In genomic region chr6:170289971-170290305, GRCh38 we compare ENCODE assay signal across 9 cellular contexts. TPM values are rescaled to one million over a fixed set of nuclear protein-coding genes. Genes with fewer than 3 reads are reported as not detected.
A peak's percentile ranks its signal among the peaks of the same experiment; 100 is the strongest.
DNase-seq lines count a peak whose midpoint lies in the region; ATAC-seq, FAIRE-seq and TF ChIP-seq lines count a peak whose summit lies in the region.
"Had no signal": no experiment of that assay in that cellular context is flagged by ENCODE, and none has a peak within 500 bp of the region (broad histone marks: within the 10 kb centered on the region; RNA-seq: fewer than 3 reads in every experiment).

No MANE protein-coding gene starts in this region.

- intact Hi-C loops in OCI-LY7 (cut with micrococcal nuclease; ENCODE audit: unreplicated experiment), result loop anchor here (5.0 to 10.0 kb wide), 2 partner anchors 458 to 495 kb away; no protein-coding TSS in a partner anchor

- no peak for ATAC-seq in activated naive CD8-positive, alpha-beta T cell treated with anti-CD3 and anti-CD28 coated beads, Interleukin-2, amount 10 ng/mL, durations not matched to agents 7 days and 5 days (ENCODE audit: low read depth)

- dilution Hi-C loops in keratinocyte (cut with MboI; ENCODE audit: extremely low pct_ligation_motif_present, low sequenced_read_pairs), result no loop called here

- H3K9me3 Mint-ChIP-seq in activated naive CD8-positive, alpha-beta T cell treated with anti-CD3 and anti-CD28 coated beads, Interleukin-2, amount 10 ng/mL, durations not matched to agents 7 days and 5 days, result no peaks in the 10 kb centered on the region

- no peak for FAIRE-seq in keratinocyte (lab: Jason Lieb, UNC)
- FAIRE-seq: RCC 7860 had no signal

- CTCF ChIA-PET in OCI-LY7 (lab: Charles Lee; ENCODE audit: unreplicated experiment), result no interaction called here

- H3K27ac ChIP-seq in keratinocyte (ENCODE audit: control insufficient read depth, insufficient read depth, low read length) (peak overlapping the region; percentile 52), temporal lobe (ENCODE audit: low read depth, low read length) (peak overlapping the region; percentile 61), OCI-LY7 (ENCODE audit: low read depth, low read length, poor library complexity, severe bottlenecking) (no peak overlapping the region)

- H3K27me3 Mint-ChIP-seq in activated naive CD8-positive, alpha-beta T cell treated with anti-CD3 and anti-CD28 coated beads, Interleukin-2, amount 10 ng/mL, durations not matched to agents 7 days and 5 days, result peaks cover 35% of the 10 kb centered on the region

- peaks cover 10% of the 10 kb centered on the region for H3K36me3 Mint-ChIP-seq in activated naive CD8-positive, alpha-beta T cell treated with anti-CD3 and anti-CD28 coated beads, Interleukin-2, amount 10 ng/mL, durations not matched to agents 7 days and 5 days

- POLR2A ChIA-PET in activated naive CD8-positive, alpha-beta T cell treated with anti-CD3 and anti-CD28 coated beads, Interleukin-2, amount 10 ng/mL, durations not matched to agents 7 days and 5 days (lab: Charles Lee), result interaction anchor here (1.2 to 5.1 kb wide), 5 partner anchors 10 to 588 kb away, joined by 3 to 35 read pairs (median 17); partner anchors contain the start of genes C6orf120 and WDR27
- POLR2A ChIA-PET in OCI-LY7 (lab: Charles Lee), result no interaction called here

- no peaks in the 10 kb centered on the region for H3K9me3 ChIP-seq in keratinocyte (ENCODE audit: control insufficient read depth, low read depth, low read length)
- no peaks in the 10 kb centered on the region for H3K9me3 ChIP-seq in OCI-LY7 (ENCODE audit: low read length)

- H3K36me3 ChIP-seq in keratinocyte (ENCODE audit: control insufficient read depth in 2 of 2, extremely low read depth in 1 of 2, insufficient read depth in 2 of 2, low read length in 2 of 2), result peaks cover 15 to 20% of the 10 kb centered on the region in 2 experiments
- H3K36me3 ChIP-seq in OCI-LY7 (ENCODE audit: insufficient read depth, low read length), result no peaks in the 10 kb centered on the region

- DNase-seq in NCI-H146 (lab: John Stamatoyannopoulos, UW) (peak; percentile 73), NCI-H146 treated with DMSO at 0.1 percent for 48 hours (lab: John Stamatoyannopoulos, UW; ENCODE audit: unreplicated experiment) (no peak), keratinocyte (ENCODE audit: low read depth, low spot score) (no peak), GOT3 (lab: John Stamatoyannopoulos, UW) (no peak), NCI-H2029 (lab: John Stamatoyannopoulos, UW) (no peak), OCI-LY7 (ENCODE audit: low spot score) (no peak)
- peak; percentile 63 for DNase-seq in activated naive CD8-positive, alpha-beta T cell treated with anti-CD3 and anti-CD28 coated beads, Interleukin-2, amount 10 ng/mL, durations not matched to agents 7 days and 5 days

- H3K4me1 ChIP-seq in keratinocyte (ENCODE audit: control insufficient read depth, extremely low read depth, insufficient read depth, low read length) (peaks cover 39% of the 10 kb centered on the region), OCI-LY7 (ENCODE audit: insufficient read depth, low read length, poor library complexity, severe bottlenecking) (no peaks in the 10 kb centered on the region)

- TF ChIP-seq CTCF in keratinocyte (optimal IDR thresholded peaks at IDR 0.05 in 1 of 3, IDR thresholded peaks at IDR 0.05 in 1 of 3, conservative IDR thresholded peaks at IDR 0.05 in 1 of 3; ENCODE audit: extremely low read depth in 1 of 3, insufficient read depth in 2 of 3, low read length in 3 of 3) (no peak), OCI-LY7 (conservative IDR thresholded peaks at IDR 0.05; ENCODE audit: low read length) (no peak)

- peak overlapping the region; percentile 79 for H3K9ac ChIP-seq in keratinocyte (ENCODE audit: control insufficient read depth, extremely low read depth, insufficient read depth, low read length)

- peaks cover 32% of the 10 kb centered on the region for H3K4me1 Mint-ChIP-seq in activated naive CD8-positive, alpha-beta T cell treated with anti-CD3 and anti-CD28 coated beads, Interleukin-2, amount 10 ng/mL, durations not matched to agents 7 days and 5 days

- H3K4me3 ChIP-seq in keratinocyte (ENCODE audit: control insufficient read depth in 2 of 3, extremely low read depth in 1 of 3, insufficient read depth in 2 of 3, low read depth in 1 of 3, low read length in 3 of 3), result peak overlapping the region; percentile 72 to 92 (median 81)
- no peak overlapping the region for H3K4me3 ChIP-seq in OCI-LY7 (ENCODE audit: low read depth, low read length, poor library complexity, severe bottlenecking)

- peak overlapping the region; percentile 84 for H3K27ac Mint-ChIP-seq in activated naive CD8-positive, alpha-beta T cell treated with anti-CD3 and anti-CD28 coated beads, Interleukin-2, amount 10 ng/mL, durations not matched to agents 7 days and 5 days

- no peaks in the 10 kb centered on the region for H3K9me2 ChIP-seq in OCI-LY7 (ENCODE audit: insufficient read depth, low read length)

- H4K20me1 ChIP-seq in keratinocyte (ENCODE audit: control insufficient read depth, extremely low read depth, insufficient read depth, low read length), result peaks cover 8% of the 10 kb centered on the region
- 0 out of 2 replicates have a peak, but pooled peaks cover 5% of the 10 kb centered on the region for H4K20me1 ChIP-seq in OCI-LY7 (ENCODE audit: insufficient read depth, low read length)

- BruUV-seq in OCI-LY7 (replicated peaks; lab: Mats Ljungman, UMichigan), result no TSS peak

- peak overlapping the region; percentile 87 for H3K4me3 Mint-ChIP-seq in activated naive CD8-positive, alpha-beta T cell treated with anti-CD3 and anti-CD28 coated beads, Interleukin-2, amount 10 ng/mL, durations not matched to agents 7 days and 5 days

- no peaks in the 10 kb centered on the region for H3K27me3 ChIP-seq in keratinocyte (ENCODE audit: control insufficient read depth, extremely low read depth, insufficient read depth, low read length)

- H3K4me2 ChIP-seq in keratinocyte (ENCODE audit: control insufficient read depth, extremely low read depth, insufficient read depth, low read depth, low read length), result peak overlapping the region; percentile 48
- H3K4me2 ChIP-seq in OCI-LY7 (ENCODE audit: low read length), result no peak overlapping the region

- H3K9me1 ChIP-seq in keratinocyte (ENCODE audit: control insufficient read depth, extremely low read depth, insufficient read depth, low read length), result no peaks in the 10 kb centered on the region

- H2AFZ ChIP-seq in keratinocyte (ENCODE audit: control insufficient read depth, low read length) (no peak overlapping the region), OCI-LY7 (ENCODE audit: low read length) (no peak overlapping the region)

- peaks cover 39% of the 10 kb centered on the region for H3K79me2 ChIP-seq in keratinocyte (ENCODE audit: control insufficient read depth, insufficient read depth, low read length)
- H3K79me2 ChIP-seq in OCI-LY7 (ENCODE audit: insufficient read depth, low read depth, low read length), result no peaks in the 10 kb centered on the region

RNA-seq across cellular contexts. Expression of gene DLL1, which starts 0.9 kb away (rescaled TPM):
- total RNA-seq in activated naive CD8-positive, alpha-beta T cell treated with anti-CD3 and anti-CD28 coated beads, Interleukin-2, amount 10 ng/mL, durations not matched to agents 7 days and 5 days, result 10 to 100 TPM; 15.2 to 15.8 TPM
- 6.5 to 14.2 TPM (median 8.2 TPM) in 3 replicates for polyA plus RNA-seq in keratinocyte
- 2.7 TPM for polyA plus RNA-seq in keratinocyte (2011; ENCODE audit: low read depth)
- polyA plus RNA-seq in keratinocyte (2011; cell fraction: cytosol; rRNA removed), result 2.3 and 4.1 TPM in 2 replicates
- polyA plus RNA-seq in keratinocyte (2011; cell fraction: nucleus; rRNA removed), result 30.2 and 36.7 TPM in 2 replicates
- polyA plus RNA-seq in keratinocyte (2012; ENCODE audit: low replicate concordance), result 2.3 and 15.9 TPM in 2 replicates
- polyA minus RNA-seq in keratinocyte, result 4.0 to 23.8 TPM (median 5.8 TPM) in 3 replicates
- 9.6 TPM for polyA minus RNA-seq in keratinocyte (2011; cell fraction: cytosol; rRNA and poly(A)+ RNA removed)
- polyA minus RNA-seq in keratinocyte (2011; cell fraction: nucleus; rRNA and poly(A)+ RNA removed), result 22.2 and 23.8 TPM in 2 replicates
- total RNA-seq in temporal lobe, result 9.1 TPM
- total RNA-seq in OCI-LY7 (2014; rRNA removed; shearing (Covaris generic)), result 0.05 TPM in 1 of 2 replicates, not detected in the other
- total RNA-seq in OCI-LY7 (2022), result 0.28 TPM in 1 of 2 replicates, not detected in the other

RNA-seq across cellular contexts. Expression of gene FAM120B, which starts 16.6 kb away (rescaled TPM):
- total RNA-seq in activated naive CD8-positive, alpha-beta T cell treated with anti-CD3 and anti-CD28 coated beads, Interleukin-2, amount 10 ng/mL, durations not matched to agents 7 days and 5 days, result 10 to 100 TPM; 34.9 to 35.8 TPM
- 17.4 to 18.4 TPM (median 18.3 TPM) in 3 replicates for polyA plus RNA-seq in keratinocyte
- polyA plus RNA-seq in keratinocyte (2011; ENCODE audit: low read depth), result 31.0 TPM
- 11.2 and 16.1 TPM in 2 replicates for polyA plus RNA-seq in keratinocyte (2011; cell fraction: cytosol; rRNA removed)
- 30.5 and 38.0 TPM in 2 replicates for polyA plus RNA-seq in keratinocyte (2011; cell fraction: nucleus; rRNA removed)
- 15.5 and 21.1 TPM in 2 replicates for polyA plus RNA-seq in keratinocyte (2012; ENCODE audit: low replicate concordance)
- 34.0 to 46.8 TPM (median 38.6 TPM) in 3 replicates for polyA minus RNA-seq in keratinocyte
- polyA minus RNA-seq in keratinocyte (2011; cell fraction: cytosol; rRNA and poly(A)+ RNA removed), result 13.6 TPM
- 18.7 and 51.9 TPM in 2 replicates for polyA minus RNA-seq in keratinocyte (2011; cell fraction: nucleus; rRNA and poly(A)+ RNA removed)
- total RNA-seq in temporal lobe, result 36.4 TPM
- 12.8 and 15.2 TPM in 2 replicates for total RNA-seq in OCI-LY7 (2014; rRNA removed; shearing (Covaris generic))
- total RNA-seq in OCI-LY7 (2022), result 32.9 and 34.8 TPM in 2 replicates

Comparison
In these comparisons a context has a peak if more than half of its experiments do, and no peak if none do; other contexts are left out.
1. DNase-seq: peak in NCI-H146 (single experiment) and activated naive CD8-positive, alpha-beta T cell treated with anti-CD3 and anti-CD28 coated beads, Interleukin-2, amount 10 ng/mL, durations not matched to agents 7 days and 5 days (single experiment); none in NCI-H146 treated with DMSO at 0.1 percent for 48 hours (single experiment), keratinocyte (single experiment), GOT3 (single experiment), NCI-H2029 (single experiment) and OCI-LY7 (single experiment).